In the genomic region with DNA sequence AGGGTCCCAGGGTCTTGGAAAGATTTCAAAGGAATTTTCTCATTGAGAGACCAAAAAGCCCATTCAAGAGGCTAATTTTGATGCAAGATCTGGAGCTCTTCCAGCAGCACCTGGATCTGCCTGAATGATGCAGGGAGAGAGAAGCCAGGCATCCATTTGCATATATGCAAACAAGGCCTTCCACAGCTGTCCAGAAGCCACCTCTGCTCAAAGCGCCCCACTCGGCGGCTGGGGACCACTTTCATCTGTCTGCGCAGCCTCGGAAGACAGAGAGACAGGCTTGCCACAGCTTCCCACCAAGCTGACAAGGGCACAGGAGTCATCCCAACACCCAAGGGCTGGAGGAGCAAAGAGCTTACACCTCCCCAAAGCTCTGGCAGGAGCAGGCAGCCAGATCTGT, we compare ENCODE assay signal across 23 cellular contexts.
DNase-seq lines count a peak whose midpoint lies in the region; ATAC-seq and TF ChIP-seq lines count a peak whose summit lies in the region.
"Had no signal": no experiment of that assay in that cellular context is flagged by ENCODE, and none has a peak within 500 bp of the region (broad histone marks: within the 10 kb centered on the region; RNA-seq: fewer than 3 reads in every experiment).

No MANE protein-coding gene starts in this region.

- H3K4me2 ChIP-seq in neuronal stem cell (ENCODE audit: insufficient read depth, low read length, poor library complexity, severe bottlenecking): no peak overlapping the region

- no peak overlapping the region for H3K14ac ChIP-seq in neuronal stem cell (ENCODE audit: low read length)

- H2BK120ac ChIP-seq in neuronal stem cell (ENCODE audit: low read depth, low read length): no peak overlapping the region

- H3K23ac ChIP-seq in neuronal stem cell (ENCODE audit: low read depth, low read length, poor library complexity): no peak overlapping the region

- H3K4me1 ChIP-seq in neuronal stem cell (ENCODE audit: control insufficient read depth in 2 of 2, insufficient read depth in 1 of 2, low read depth in 1 of 2, low read length in 2 of 2): peaks cover 10 to 14% of the 10 kb centered on the region in 2 donors
- H3K4me1 ChIP-seq: HAP-1, lower lobe of right lung, stomach had no signal

- H3K27me3 ChIP-seq in neuronal stem cell (ENCODE audit: control insufficient read depth in 3 of 3, insufficient read depth in 3 of 3, low read depth in 1 of 3, low read length in 3 of 3): peaks cover 0 to 8% (median 0%) of the 10 kb centered on the region in 3 experiments
- H3K27me3 ChIP-seq: heart left ventricle, ovary had no signal

- peak overlapping the region; percentile 45 for H3K18ac ChIP-seq in neuronal stem cell (ENCODE audit: low read length)

- H3K9me3 ChIP-seq in KOPT-K1 (ENCODE audit: insufficient read depth, low read length, poor library complexity, severe bottlenecking) (no peaks in the 10 kb centered on the region), neuronal stem cell (replicated peaks in 1 of 2; ENCODE audit: control insufficient read depth in 2 of 2, insufficient read depth in 1 of 2, low read depth in 1 of 2, low read length in 2 of 2) (no peaks in the 10 kb centered on the region)
- H3K9me3 ChIP-seq: HAP-1, heart left ventricle, lower lobe of right lung, ovary, stomach had no signal

- no peak overlapping the region for H4K8ac ChIP-seq in neuronal stem cell (ENCODE audit: low read depth, low read length)

- peak; percentile 8 for TF ChIP-seq CTCF in GM12865 (IDR thresholded peaks at IDR 0.05; ENCODE audit: insufficient read depth, low read depth, low read length, missing control alignments)

- peak overlapping the region; percentile 7 for H2BK5ac ChIP-seq in neuronal stem cell (ENCODE audit: low read length)

- no peak overlapping the region for H3K9ac ChIP-seq in neuronal stem cell (ENCODE audit: low read depth, low read length, poor library complexity)

- H2AK5ac ChIP-seq in neuronal stem cell (ENCODE audit: low read depth, low read length): no peak overlapping the region

- H3K79me1 ChIP-seq in neuronal stem cell (ENCODE audit: low read depth, low read length): no peaks in the 10 kb centered on the region

- H2AFZ ChIP-seq in neuronal stem cell (ENCODE audit: low read length): no peak overlapping the region

- H3K27ac ChIP-seq in KOPT-K1 (ENCODE audit: low read depth, low read length, poor library complexity, severe bottlenecking) (peak overlapping the region; percentile 13), neuronal stem cell (replicated peaks; ENCODE audit: low read length) (no peak overlapping the region)
- H3K27ac ChIP-seq: heart left ventricle, lower lobe of right lung, ovary, stomach, WERI-Rb-1 had no signal

- H3K4me3 ChIP-seq in GM12865 (ENCODE audit: low read depth, low read length): no peak overlapping the region
- H3K4me3 ChIP-seq in neuronal stem cell (ENCODE audit: low read length in 2 of 2): no peak overlapping the region
- H3K4me3 ChIP-seq: HAP-1, heart left ventricle, lower lobe of right lung, ovary, stomach had no signal

- peak; percentile 61 for DNase-seq in GM12865 (ENCODE audit: low read depth)
- no peak for DNase-seq in neuronal stem cell (ENCODE audit: low spot score)
- no peak for DNase-seq in NCI-H1092 treated with DMSO at 0.1 percent for 48 hours (lab: John Stamatoyannopoulos, UW)
- DNase-seq in KG1 (lab: John Stamatoyannopoulos, UW): no peak
- no peak for DNase-seq in Ammon's horn (ENCODE audit: low spot score)
- DNase-seq: activated CD4-positive, alpha-beta memory T cell treated with anti-CD3 and anti-CD28 coated beads, Interleukin-2, amount 10 ng/mL, durations not matched to agents 7 days and 5 days; activated T-cell treated with anti-CD3 and anti-CD28 coated beads, Interleukin-2, amount 50 U/mL, for 24 hours; effector memory CD8-positive, alpha-beta T cell; EL; heart left ventricle; immature natural killer cell; lower lobe of right lung; MV-4-11; NCI-H2107; NCI-H748 treated with DMSO at 0.1 percent for 48 hours; ovary; stimulated activated CD4-positive, alpha-beta T cell treated with anti-CD3 and anti-CD28 coated beads, Interleukin-1b, Interleukin-23, amount 100 ng/mL, for 48 hours; stomach; T-helper 17 cell; WERI-Rb-1 had no signal

- no peak overlapping the region for H2BK15ac ChIP-seq in neuronal stem cell (ENCODE audit: low read length)

- no CpG with 5 or more reads among the region's 5 CpGs for WGBS in neuronal stem cell (ENCODE audit: extremely low coverage in 2 of 2, insufficient read length in 2 of 2, insufficient replicate concordance in 1 of 2), 2 donors

- H2BK12ac ChIP-seq in neuronal stem cell (ENCODE audit: low read length): no peak overlapping the region

- peak; percentile 69 for ATAC-seq in GM21526 (IDR thresholded peaks at IDR 0.05; ENCODE audit: low FRiP score, unreplicated experiment)
- ATAC-seq: effector memory CD8-positive, alpha-beta T cell; heart left ventricle; lower lobe of right lung; T-helper 17 cell had no signal

- no peak overlapping the region for H4K91ac ChIP-seq in neuronal stem cell (ENCODE audit: low read depth, low read length, poor library complexity)

- H3K4ac ChIP-seq in neuronal stem cell (ENCODE audit: low read length): no peak overlapping the region

- H3K36me3 ChIP-seq in KOPT-K1 (ENCODE audit: insufficient read depth, low read length): no peaks in the 10 kb centered on the region
- H3K36me3 ChIP-seq in neuronal stem cell (replicated peaks in 1 of 2; ENCODE audit: control insufficient read depth in 2 of 2, insufficient read depth in 2 of 2, low read length in 2 of 2): no peaks in the 10 kb centered on the region
- H3K36me3 ChIP-seq: HAP-1, heart left ventricle, lower lobe of right lung, ovary, stomach, WERI-Rb-1 had no signal
